In genomic region chr3:194301730-194302129, GRCh38 we compare ENCODE assay signal across 1 cellular context.
TF ChIP-seq lines count a peak whose summit lies in the region.

No MANE protein-coding gene starts in this region.

TF ChIP-seq in HEK293, 187 proteins besides CTCF, POLR2A, EP300 and RAD21 (continued from another document):
- TF ChIP-seq, protein P1, sequence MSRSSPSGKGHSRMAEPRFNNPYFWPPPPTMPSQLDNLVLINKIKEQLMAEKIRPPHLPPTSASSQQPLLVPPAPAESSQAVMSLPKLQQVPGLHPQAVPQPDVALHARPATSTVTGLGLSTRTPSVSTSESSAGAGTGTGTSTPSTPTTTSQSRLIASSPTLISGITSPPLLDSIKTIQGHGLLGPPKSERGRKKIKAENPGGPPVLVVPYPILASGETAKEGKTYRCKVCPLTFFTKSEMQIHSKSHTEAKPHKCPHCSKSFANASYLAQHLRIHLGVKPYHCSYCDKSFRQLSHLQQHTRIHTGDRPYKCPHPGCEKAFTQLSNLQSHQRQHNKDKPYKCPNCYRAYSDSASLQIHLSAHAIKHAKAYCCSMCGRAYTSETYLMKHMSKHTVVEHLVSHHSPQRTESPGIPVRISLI (tag by site-specific recombination; IDR thresholded peaks at IDR 0.05) = no peak
- TF ChIP-seq, protein P2, sequence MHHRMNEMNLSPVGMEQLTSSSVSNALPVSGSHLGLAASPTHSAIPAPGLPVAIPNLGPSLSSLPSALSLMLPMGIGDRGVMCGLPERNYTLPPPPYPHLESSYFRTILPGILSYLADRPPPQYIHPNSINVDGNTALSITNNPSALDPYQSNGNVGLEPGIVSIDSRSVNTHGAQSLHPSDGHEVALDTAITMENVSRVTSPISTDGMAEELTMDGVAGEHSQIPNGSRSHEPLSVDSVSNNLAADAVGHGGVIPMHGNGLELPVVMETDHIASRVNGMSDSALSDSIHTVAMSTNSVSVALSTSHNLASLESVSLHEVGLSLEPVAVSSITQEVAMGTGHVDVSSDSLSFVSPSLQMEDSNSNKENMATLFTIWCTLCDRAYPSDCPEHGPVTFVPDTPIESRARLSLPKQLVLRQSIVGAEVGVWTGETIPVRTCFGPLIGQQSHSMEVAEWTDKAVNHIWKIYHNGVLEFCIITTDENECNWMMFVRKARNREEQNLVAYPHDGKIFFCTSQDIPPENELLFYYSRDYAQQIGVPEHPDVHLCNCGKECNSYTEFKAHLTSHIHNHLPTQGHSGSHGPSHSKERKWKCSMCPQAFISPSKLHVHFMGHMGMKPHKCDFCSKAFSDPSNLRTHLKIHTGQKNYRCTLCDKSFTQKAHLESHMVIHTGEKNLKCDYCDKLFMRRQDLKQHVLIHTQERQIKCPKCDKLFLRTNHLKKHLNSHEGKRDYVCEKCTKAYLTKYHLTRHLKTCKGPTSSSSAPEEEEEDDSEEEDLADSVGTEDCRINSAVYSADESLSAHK (tag by site-specific recombination; IDR thresholded peaks at IDR 0.05) = no peak
- TF ChIP-seq, protein P3, sequence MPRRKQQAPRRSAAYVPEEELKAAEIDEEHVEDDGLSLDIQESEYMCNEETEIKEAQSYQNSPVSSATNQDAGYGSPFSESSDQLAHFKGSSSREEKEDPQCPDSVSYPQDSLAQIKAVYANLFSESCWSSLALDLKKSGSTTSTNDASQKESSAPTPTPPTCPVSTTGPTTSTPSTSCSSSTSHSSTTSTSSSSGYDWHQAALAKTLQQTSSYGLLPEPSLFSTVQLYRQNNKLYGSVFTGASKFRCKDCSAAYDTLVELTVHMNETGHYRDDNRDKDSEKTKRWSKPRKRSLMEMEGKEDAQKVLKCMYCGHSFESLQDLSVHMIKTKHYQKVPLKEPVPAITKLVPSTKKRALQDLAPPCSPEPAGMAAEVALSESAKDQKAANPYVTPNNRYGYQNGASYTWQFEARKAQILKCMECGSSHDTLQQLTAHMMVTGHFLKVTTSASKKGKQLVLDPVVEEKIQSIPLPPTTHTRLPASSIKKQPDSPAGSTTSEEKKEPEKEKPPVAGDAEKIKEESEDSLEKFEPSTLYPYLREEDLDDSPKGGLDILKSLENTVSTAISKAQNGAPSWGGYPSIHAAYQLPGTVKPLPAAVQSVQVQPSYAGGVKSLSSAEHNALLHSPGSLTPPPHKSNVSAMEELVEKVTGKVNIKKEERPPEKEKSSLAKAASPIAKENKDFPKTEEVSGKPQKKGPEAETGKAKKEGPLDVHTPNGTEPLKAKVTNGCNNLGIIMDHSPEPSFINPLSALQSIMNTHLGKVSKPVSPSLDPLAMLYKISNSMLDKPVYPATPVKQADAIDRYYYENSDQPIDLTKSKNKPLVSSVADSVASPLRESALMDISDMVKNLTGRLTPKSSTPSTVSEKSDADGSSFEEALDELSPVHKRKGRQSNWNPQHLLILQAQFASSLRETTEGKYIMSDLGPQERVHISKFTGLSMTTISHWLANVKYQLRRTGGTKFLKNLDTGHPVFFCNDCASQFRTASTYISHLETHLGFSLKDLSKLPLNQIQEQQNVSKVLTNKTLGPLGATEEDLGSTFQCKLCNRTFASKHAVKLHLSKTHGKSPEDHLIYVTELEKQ (tag by site-specific recombination; IDR thresholded peaks at IDR 0.05; ENCODE audit: borderline replicate concordance) = no peak
- no peak for TF ChIP-seq ZNF248 (tag by site-specific recombination; IDR thresholded peaks at IDR 0.05)
- no peak for TF ChIP-seq ZNF211 (tag by site-specific recombination; IDR thresholded peaks at IDR 0.05; ENCODE audit: low read depth)
- TF ChIP-seq ZNF530 (tag by site-specific recombination; IDR thresholded peaks at IDR 0.05; ENCODE audit: low read depth) = no peak
- TF ChIP-seq ZNF544 (tag by site-specific recombination; IDR thresholded peaks at IDR 0.05) = no peak
- TF ChIP-seq, protein P4, sequence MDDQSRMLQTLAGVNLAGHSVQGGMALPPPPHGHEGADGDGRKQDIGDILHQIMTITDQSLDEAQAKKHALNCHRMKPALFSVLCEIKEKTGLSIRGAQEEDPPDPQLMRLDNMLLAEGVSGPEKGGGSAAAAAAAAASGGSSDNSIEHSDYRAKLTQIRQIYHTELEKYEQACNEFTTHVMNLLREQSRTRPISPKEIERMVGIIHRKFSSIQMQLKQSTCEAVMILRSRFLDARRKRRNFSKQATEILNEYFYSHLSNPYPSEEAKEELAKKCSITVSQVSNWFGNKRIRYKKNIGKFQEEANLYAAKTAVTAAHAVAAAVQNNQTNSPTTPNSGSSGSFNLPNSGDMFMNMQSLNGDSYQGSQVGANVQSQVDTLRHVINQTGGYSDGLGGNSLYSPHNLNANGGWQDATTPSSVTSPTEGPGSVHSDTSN (CRISPR knock-in tag; IDR thresholded peaks at IDR 0.05) = no peak
- no peak for TF ChIP-seq ZNF16 (tag by site-specific recombination; IDR thresholded peaks at IDR 0.05; ENCODE audit: low read depth)
- no peak for TF ChIP-seq ZIC2 (tag by site-specific recombination; IDR thresholded peaks at IDR 0.05)
- TF ChIP-seq ZNF555 (tag by site-specific recombination; conservative IDR thresholded peaks at IDR 0.05) = no peak
- TF ChIP-seq ZBTB7A (tag by site-specific recombination; IDR thresholded peaks at IDR 0.05; ENCODE audit: low read depth) = no peak
TF ChIP-seq in HEK293: peak in this region for 2.
